In the genomic region with DNA sequence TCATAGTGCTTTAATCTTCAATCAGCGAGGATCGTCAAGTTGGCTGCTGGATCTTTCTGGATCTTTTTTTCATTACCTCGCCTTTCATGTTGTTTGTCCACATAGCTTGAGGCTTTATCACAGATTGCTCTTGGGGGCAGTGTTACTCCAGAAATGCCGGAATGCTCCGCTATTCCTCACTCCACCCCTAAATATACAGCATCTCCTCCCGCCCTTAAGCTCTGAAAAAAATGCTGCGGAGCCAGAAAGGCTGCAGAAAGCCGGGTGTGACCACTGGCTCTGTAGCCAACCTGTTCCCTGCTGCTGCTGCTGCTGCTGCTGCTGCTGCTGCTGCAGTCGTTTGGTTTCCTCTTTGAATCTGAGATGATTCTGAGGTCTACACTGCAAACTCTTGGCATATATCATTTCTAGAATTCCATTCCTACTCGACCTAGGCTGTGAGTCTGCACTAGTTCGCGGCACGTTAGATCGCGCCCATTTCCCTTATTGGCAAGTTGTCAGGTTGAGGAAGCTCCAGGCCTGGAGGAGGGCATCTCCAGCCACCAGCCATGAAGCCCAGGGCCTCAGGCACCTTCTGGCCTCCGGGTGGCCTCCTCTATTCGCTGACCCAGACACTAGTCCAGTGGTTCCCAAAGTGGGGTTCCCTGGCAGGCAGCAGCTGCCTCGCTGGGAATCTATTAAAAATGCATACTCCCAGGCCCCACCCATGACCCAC, we compare ENCODE assay signal across 8 cellular contexts. TPM values are rescaled to one million over a fixed set of nuclear protein-coding genes. Genes with fewer than 3 reads are reported as not detected.
DNase-seq lines count a peak whose midpoint lies in the region; ATAC-seq lines count a peak whose summit lies in the region.

No MANE protein-coding gene starts in this region.

- no peaks in the 10 kb centered on the region for H3K79me2 ChIP-seq in GM23248 (ENCODE audit: insufficient read depth)

- H3K4me2 ChIP-seq in GM23248 (ENCODE audit: unreplicated experiment), result peak overlapping the region; percentile 71

- H3K27ac ChIP-seq in GM23248, result no peak overlapping the region

- H3K9me2 ChIP-seq in GM23248 (ENCODE audit: insufficient read depth), result no peaks in the 10 kb centered on the region

- intact Hi-C loops in left cardiac atrium (cut with DNase I), result no loop called here

- peak overlapping the region; percentile 39; the same call in 1 of the 2 replicates for H2AFZ ChIP-seq in GM23248

- H3F3A ChIP-seq in GM23248 (ENCODE audit: insufficient read depth), result no peaks in the 10 kb centered on the region; the same call in 1 of the 2 replicates

- ATAC-seq in left cardiac atrium, result peak; percentile 94 to 99

- in situ Hi-C loops in GM23248 (cut with MboI), result no loop called here

- no peaks in the 10 kb centered on the region for H3K36me3 ChIP-seq in GM23248 (ENCODE audit: low read depth)

- 3 to 4% methylated on average over 18 of the region's 18 CpGs for WGBS in GM23248 (ENCODE audit: low coverage in 1 of 2, low lambda C conversion rate in 2 of 2, missing lambda C conversion rate in 2 of 2), 2 experiments

- peak; percentile 96 for DNase-seq in DMS 273 (lab: John Stamatoyannopoulos, UW; ENCODE audit: unreplicated experiment)
- DNase-seq in GM23248, result peak; percentile 84
- peak; percentile 87 for DNase-seq in NCI-H1092 treated with DMSO at 0.1 percent for 48 hours (lab: John Stamatoyannopoulos, UW)
- DNase-seq in amygdala (lab: John Stamatoyannopoulos, UW), result peak in 52 of 56 donors; percentile 1 to 82 (median 48)
- DNase-seq in left cardiac atrium, result peak; percentile 78
- peak; percentile 85 for DNase-seq in renal cortical epithelial cell (ENCODE audit: low read depth)
- DNase-seq in SKM-1 (lab: John Stamatoyannopoulos, UW; ENCODE audit: unreplicated experiment), result no peak

- H3K27ac Mint-ChIP-seq in T-helper 1 cell treated with Interleukin-12 subunit alpha and Interleukin-12 subunit beta and Interleukin-4 antibody, amounts not matched to agents 30 μg/mL and 1 μg/mL, for 36 hours, result peak overlapping the region; percentile 36

- H3K9me3 Mint-ChIP-seq in T-helper 1 cell treated with Interleukin-12 subunit alpha and Interleukin-12 subunit beta and Interleukin-4 antibody, amounts not matched to agents 30 μg/mL and 1 μg/mL, for 36 hours, result no peaks in the 10 kb centered on the region

- H3K4me1 ChIP-seq in GM23248 (ENCODE audit: insufficient read depth), result no peaks in the 10 kb centered on the region

- no peaks in the 10 kb centered on the region for H4K20me1 ChIP-seq in GM23248 (ENCODE audit: insufficient read depth)

- H3K36me3 Mint-ChIP-seq in T-helper 1 cell treated with Interleukin-12 subunit alpha and Interleukin-12 subunit beta and Interleukin-4 antibody, amounts not matched to agents 30 μg/mL and 1 μg/mL, for 36 hours (ENCODE audit: low read depth), result no peaks in the 10 kb centered on the region

- no peaks in the 10 kb centered on the region for H3K27me3 Mint-ChIP-seq in T-helper 1 cell treated with Interleukin-12 subunit alpha and Interleukin-12 subunit beta and Interleukin-4 antibody, amounts not matched to agents 30 μg/mL and 1 μg/mL, for 36 hours (ENCODE audit: low read depth)

- no peak overlapping the region for H3K4me3 Mint-ChIP-seq in T-helper 1 cell treated with Interleukin-12 subunit alpha and Interleukin-12 subunit beta and Interleukin-4 antibody, amounts not matched to agents 30 μg/mL and 1 μg/mL, for 36 hours

- H3K4me3 ChIP-seq in GM23248, result no peak overlapping the region

- H3K9me3 ChIP-seq in GM23248 (ENCODE audit: low read depth), result no peaks in the 10 kb centered on the region

- H3K4me1 Mint-ChIP-seq in T-helper 1 cell treated with Interleukin-12 subunit alpha and Interleukin-12 subunit beta and Interleukin-4 antibody, amounts not matched to agents 30 μg/mL and 1 μg/mL, for 36 hours (ENCODE audit: low read depth), result peaks cover 6% of the 10 kb centered on the region

- no peaks in the 10 kb centered on the region for H3K27me3 ChIP-seq in GM23248 (replicated peaks; ENCODE audit: insufficient read depth)

- H3K9ac ChIP-seq in GM23248, result no peak overlapping the region

RNA-seq across cellular contexts. Expression of gene WDR13, which starts 34.2 kb away (rescaled TPM):
- total RNA-seq in GM23248 (2014; rRNA removed; shearing (Covaris generic)), result 120 and 149 TPM in 2 replicates
- 89.7 and 92.4 TPM in 2 replicates for polyA plus RNA-seq in GM23248 (2016; fragmentation: Nextera tagmentation; extraction: Ambion mirVana)
- total RNA-seq in left cardiac atrium (100 to 1,000 TPM; 142 to 178 TPM), renal cortical epithelial cell (119 and 212 TPM in 2 replicates)

RNA-seq across cellular contexts. Expression of gene WAS, which starts 52.1 kb away (rescaled TPM):
- total RNA-seq in GM23248 (2014; rRNA removed; shearing (Covaris generic)), result not detected in 2 replicates
- polyA plus RNA-seq in GM23248 (2016; fragmentation: Nextera tagmentation; extraction: Ambion mirVana), result not detected in 2 replicates
- 1 to 10 TPM; 5.0 to 9.1 TPM for total RNA-seq in left cardiac atrium
- 0.30 TPM in 1 of 2 replicates, not detected in the other for total RNA-seq in renal cortical epithelial cell

RNA-seq across cellular contexts. Expression of gene RBM3, which starts 57.2 kb away (rescaled TPM):
- 188 and 210 TPM in 2 replicates for total RNA-seq in GM23248 (2014; rRNA removed; shearing (Covaris generic))
- 143 and 150 TPM in 2 replicates for polyA plus RNA-seq in GM23248 (2016; fragmentation: Nextera tagmentation; extraction: Ambion mirVana)
- total RNA-seq in left cardiac atrium (100 to 1,000 TPM; 129 to 242 TPM), renal cortical epithelial cell (41.2 and 293 TPM in 2 replicates)
